ENCODE assay signal across 21 cellular contexts in the genomic region with DNA sequence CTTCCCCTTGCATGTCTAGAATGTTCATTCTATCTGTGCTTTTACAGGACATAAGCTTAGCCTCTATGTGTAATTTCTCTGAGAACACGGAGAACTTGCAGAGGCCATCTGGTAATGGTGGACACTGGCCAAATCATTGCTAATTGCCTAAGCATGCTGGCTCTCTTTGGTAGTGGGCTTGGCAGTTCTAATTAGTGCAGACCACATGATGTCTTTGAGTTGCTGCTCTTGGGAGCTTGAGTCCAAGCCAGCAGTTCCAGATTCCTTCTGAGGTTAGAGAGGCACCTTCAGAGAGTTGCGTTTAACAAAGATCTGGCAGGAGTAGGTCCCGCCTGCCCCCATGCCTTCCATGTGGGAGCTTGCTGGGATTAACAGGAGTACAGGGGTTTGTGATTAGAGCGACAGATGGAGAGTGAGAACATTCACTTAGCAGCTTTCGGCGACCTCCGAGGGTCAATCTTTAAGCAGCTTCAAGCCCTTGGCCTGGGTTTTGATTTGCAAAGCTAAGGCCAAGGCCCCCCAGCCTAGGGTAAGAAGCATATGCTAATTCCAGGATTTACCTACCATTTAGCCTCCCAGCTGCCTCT.
DNase-seq lines count a peak whose midpoint lies in the region; ATAC-seq and TF ChIP-seq lines count a peak whose summit lies in the region.
"Had no signal": no experiment of that assay in that cellular context is flagged by ENCODE, and none has a peak within 500 bp of the region (broad histone marks: within the 10 kb centered on the region; RNA-seq: fewer than 3 reads in every experiment).

No MANE protein-coding gene starts in this region.

- H3K4me3 ChIP-seq in GM23338 = no peak overlapping the region
- H3K4me3 ChIP-seq: lung, spleen had no signal

- no peaks in the 10 kb centered on the region for H4K20me1 ChIP-seq in GM23338 (replicated peaks; ENCODE audit: insufficient read depth)

- H3K36me3 Mint-ChIP-seq in GM23338 (ENCODE audit: low read depth) (peaks cover 4% of the 10 kb centered on the region; the same call in 1 of the 3 replicates), WTC11 (no peaks in the 10 kb centered on the region)
- H3K36me3 Mint-ChIP-seq: activated naive CD8-positive, alpha-beta T cell treated with anti-CD3 and anti-CD28 coated beads, Interleukin-2, amount 10 ng/mL, durations not matched to agents 7 days and 5 days; natural killer cell had no signal

- H3K27ac Mint-ChIP-seq in GM23338 (no peak overlapping the region), WTC11 (peak overlapping the region; percentile 63; the same call in 1 of the 2 replicates)
- H3K27ac Mint-ChIP-seq: activated CD8-positive, alpha-beta T cell treated with anti-CD3 and anti-CD28 coated beads for 36 hours; activated naive CD8-positive, alpha-beta T cell treated with anti-CD3 and anti-CD28 coated beads, Interleukin-2, amount 10 ng/mL, durations not matched to agents 7 days and 5 days; activated T-cell treated with anti-CD3 and anti-CD28 coated beads, Interleukin-2, amount 50 U/mL, for 72 hours; natural killer cell; progenitor cell of endocrine pancreas had no signal

- POLR2A ChIA-PET in WTC11 (lab: Charles Lee) = no interaction called here

- peak overlapping the region; percentile 80; the same call in 1 of the 2 replicates for H2AFZ ChIP-seq in GM23338

- DNase-seq in GM23338 (ENCODE audit: low spot score) = no peak
- no peak for DNase-seq in WTC11 (ENCODE audit: low spot score)
- DNase-seq in fibroblast of the conjunctiva (ENCODE audit: low read depth) = peak; percentile 9
- DNase-seq in non-pigmented ciliary epithelial cell (ENCODE audit: low read depth) = peak; percentile 5
- no peak for DNase-seq in hepatic stellate cell (ENCODE audit: low spot score)
- DNase-seq in activated effector memory CD4-positive, alpha-beta T cell treated with anti-CD3 and anti-CD28 coated beads, Interleukin-2, amount 50 U/mL, for 16 hours = no peak
- DNase-seq: activated CD8-positive, alpha-beta T cell treated with anti-CD3 and anti-CD28 coated beads for 36 hours; activated naive CD8-positive, alpha-beta T cell treated with anti-CD3 and anti-CD28 coated beads, Interleukin-2, amount 10 ng/mL, durations not matched to agents 7 days and 5 days; activated T-cell treated with anti-CD3 and anti-CD28 coated beads, Interleukin-2, amount 50 U/mL, for 72 hours; foreskin melanocyte; KG1; natural killer cell; NCI-H1092; NCI-H2107; NK-92 treated with Interleukin-12 subunit alpha and Interleukin-12 subunit beta, amount 100 ng/mL, for 24 hours; spleen had no signal

- H3K27me3 Mint-ChIP-seq in GM23338 (ENCODE audit: insufficient read depth, low read depth, poor library complexity) (peaks cover 6% of the 10 kb centered on the region), WTC11 (ENCODE audit: low read depth) (no peaks in the 10 kb centered on the region)
- H3K27me3 Mint-ChIP-seq: activated CD8-positive, alpha-beta T cell treated with anti-CD3 and anti-CD28 coated beads for 36 hours; activated naive CD8-positive, alpha-beta T cell treated with anti-CD3 and anti-CD28 coated beads, Interleukin-2, amount 10 ng/mL, durations not matched to agents 7 days and 5 days had no signal

- H3K4me1 Mint-ChIP-seq in GM23338 = peaks cover 9% of the 10 kb centered on the region; the same call in 2 of the 3 replicates
- peaks cover 13% of the 10 kb centered on the region for H3K4me1 Mint-ChIP-seq in WTC11
- H3K4me1 Mint-ChIP-seq: activated naive CD8-positive, alpha-beta T cell treated with anti-CD3 and anti-CD28 coated beads, Interleukin-2, amount 10 ng/mL, durations not matched to agents 7 days and 5 days; natural killer cell had no signal

- TF ChIP-seq CTCF in GM23338 (conservative IDR thresholded peaks at IDR 0.05; ENCODE audit: low read depth in 2 of 2) = no peak
- no peak for TF ChIP-seq CTCF in WTC11 (IDR thresholded peaks at IDR 0.05)

- no peak for ATAC-seq in GM23338
- ATAC-seq in WTC11 = peak; percentile 83
- no peak for ATAC-seq in GM19395 (IDR thresholded peaks at IDR 0.05; ENCODE audit: unreplicated experiment)
- no peak for ATAC-seq in HG03280 (IDR thresholded peaks at IDR 0.05; ENCODE audit: unreplicated experiment)
- ATAC-seq: activated CD8-positive, alpha-beta T cell treated with anti-CD3 and anti-CD28 coated beads for 36 hours; activated T-cell treated with anti-CD3 and anti-CD28 coated beads, Interleukin-2, amount 50 U/mL, for 72 hours; natural killer cell had no signal

- H3K79me2 ChIP-seq in GM23338 (replicated peaks; ENCODE audit: insufficient read depth) = no peaks in the 10 kb centered on the region

- H3K36me3 ChIP-seq in GM23338 (ENCODE audit: insufficient read depth) = no peaks in the 10 kb centered on the region
- H3K36me3 ChIP-seq: spleen had no signal

- peak overlapping the region; percentile 26; the same call in 1 of the 2 replicates for H3K4me2 ChIP-seq in GM23338

- H3K4me3 Mint-ChIP-seq in GM23338 = no peak overlapping the region
- no peak overlapping the region for H3K4me3 Mint-ChIP-seq in WTC11
- H3K4me3 Mint-ChIP-seq: activated CD8-positive, alpha-beta T cell treated with anti-CD3 and anti-CD28 coated beads for 36 hours; activated naive CD8-positive, alpha-beta T cell treated with anti-CD3 and anti-CD28 coated beads, Interleukin-2, amount 10 ng/mL, durations not matched to agents 7 days and 5 days; activated T-cell treated with anti-CD3 and anti-CD28 coated beads, Interleukin-2, amount 50 U/mL, for 72 hours; natural killer cell had no signal

- CTCF ChIA-PET in WTC11 (lab: Charles Lee) = no interaction called here

- H3K27ac ChIP-seq in GM23338 (ENCODE audit: low read depth) = no peak overlapping the region
- H3K27ac ChIP-seq: RWPE1, spleen had no signal

- no peaks in the 10 kb centered on the region for H3K27me3 ChIP-seq in GM23338 (ENCODE audit: insufficient read depth)
- H3K27me3 ChIP-seq: spleen had no signal

- no peaks in the 10 kb centered on the region; the same call in 2 of the 3 replicates for H3K9me3 Mint-ChIP-seq in GM23338
- peaks cover 5% of the 10 kb centered on the region; the same call in 1 of the 2 replicates for H3K9me3 Mint-ChIP-seq in WTC11
- H3K9me3 Mint-ChIP-seq: activated naive CD8-positive, alpha-beta T cell treated with anti-CD3 and anti-CD28 coated beads, Interleukin-2, amount 10 ng/mL, durations not matched to agents 7 days and 5 days had no signal

- peaks cover 6% of the 10 kb centered on the region; the same call in 1 of the 2 replicates for H3K9me2 ChIP-seq in GM23338 (ENCODE audit: insufficient read depth)

- no peaks in the 10 kb centered on the region for H3F3A ChIP-seq in GM23338 (replicated peaks; ENCODE audit: low read depth)

- no peaks in the 10 kb centered on the region; the same call in 1 of the 2 replicates for H3K4me1 ChIP-seq in GM23338 (ENCODE audit: insufficient read depth)
- H3K4me1 ChIP-seq: spleen had no signal

TF ChIP-seq in GM23338, 12 proteins besides CTCF, POLR2A, EP300 and RAD21 (continues in another document):
- TF ChIP-seq ZNF114 (CRISPR knock-in tag; IDR thresholded peaks at IDR 0.05) (no peak), NANOG (IDR thresholded peaks at IDR 0.05; ENCODE audit: borderline replicate concordance) (no peak)

TF ChIP-seq in WTC11, 78 proteins besides CTCF, POLR2A, EP300 and RAD21 (continues in another document):
- TF ChIP-seq SMAD3 (CRISPR knock-in tag; IDR thresholded peaks at IDR 0.05; ENCODE audit: borderline replicate concordance) = no peak
- no peak for TF ChIP-seq JAZF1 (CRISPR knock-in tag; IDR thresholded peaks at IDR 0.05)
- TF ChIP-seq, protein P1, sequence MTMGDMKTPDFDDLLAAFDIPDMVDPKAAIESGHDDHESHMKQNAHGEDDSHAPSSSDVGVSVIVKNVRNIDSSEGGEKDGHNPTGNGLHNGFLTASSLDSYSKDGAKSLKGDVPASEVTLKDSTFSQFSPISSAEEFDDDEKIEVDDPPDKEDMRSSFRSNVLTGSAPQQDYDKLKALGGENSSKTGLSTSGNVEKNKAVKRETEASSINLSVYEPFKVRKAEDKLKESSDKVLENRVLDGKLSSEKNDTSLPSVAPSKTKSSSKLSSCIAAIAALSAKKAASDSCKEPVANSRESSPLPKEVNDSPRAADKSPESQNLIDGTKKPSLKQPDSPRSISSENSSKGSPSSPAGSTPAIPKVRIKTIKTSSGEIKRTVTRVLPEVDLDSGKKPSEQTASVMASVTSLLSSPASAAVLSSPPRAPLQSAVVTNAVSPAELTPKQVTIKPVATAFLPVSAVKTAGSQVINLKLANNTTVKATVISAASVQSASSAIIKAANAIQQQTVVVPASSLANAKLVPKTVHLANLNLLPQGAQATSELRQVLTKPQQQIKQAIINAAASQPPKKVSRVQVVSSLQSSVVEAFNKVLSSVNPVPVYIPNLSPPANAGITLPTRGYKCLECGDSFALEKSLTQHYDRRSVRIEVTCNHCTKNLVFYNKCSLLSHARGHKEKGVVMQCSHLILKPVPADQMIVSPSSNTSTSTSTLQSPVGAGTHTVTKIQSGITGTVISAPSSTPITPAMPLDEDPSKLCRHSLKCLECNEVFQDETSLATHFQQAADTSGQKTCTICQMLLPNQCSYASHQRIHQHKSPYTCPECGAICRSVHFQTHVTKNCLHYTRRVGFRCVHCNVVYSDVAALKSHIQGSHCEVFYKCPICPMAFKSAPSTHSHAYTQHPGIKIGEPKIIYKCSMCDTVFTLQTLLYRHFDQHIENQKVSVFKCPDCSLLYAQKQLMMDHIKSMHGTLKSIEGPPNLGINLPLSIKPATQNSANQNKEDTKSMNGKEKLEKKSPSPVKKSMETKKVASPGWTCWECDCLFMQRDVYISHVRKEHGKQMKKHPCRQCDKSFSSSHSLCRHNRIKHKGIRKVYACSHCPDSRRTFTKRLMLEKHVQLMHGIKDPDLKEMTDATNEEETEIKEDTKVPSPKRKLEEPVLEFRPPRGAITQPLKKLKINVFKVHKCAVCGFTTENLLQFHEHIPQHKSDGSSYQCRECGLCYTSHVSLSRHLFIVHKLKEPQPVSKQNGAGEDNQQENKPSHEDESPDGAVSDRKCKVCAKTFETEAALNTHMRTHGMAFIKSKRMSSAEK (CRISPR knock-in tag; IDR thresholded peaks at IDR 0.05; ENCODE audit: borderline replicate concordance) = no peak
- no peak for TF ChIP-seq GRHL2 (CRISPR knock-in tag; IDR thresholded peaks at IDR 0.05; ENCODE audit: insufficient replicate concordance, severe bottlenecking)
- TF ChIP-seq, protein P2, sequence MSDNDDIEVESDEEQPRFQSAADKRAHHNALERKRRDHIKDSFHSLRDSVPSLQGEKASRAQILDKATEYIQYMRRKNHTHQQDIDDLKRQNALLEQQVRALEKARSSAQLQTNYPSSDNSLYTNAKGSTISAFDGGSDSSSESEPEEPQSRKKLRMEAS (CRISPR knock-in tag; IDR thresholded peaks at IDR 0.05) = no peak
- TF ChIP-seq NFE2L1 (CRISPR knock-in tag; IDR thresholded peaks at IDR 0.05) = no peak

Comparison
In these comparisons a context has a peak if more than half of its experiments do, and no peak if none do; other contexts are left out.
1. DNase-seq: peak in fibroblast of the conjunctiva (single experiment) and non-pigmented ciliary epithelial cell (single experiment); none in GM23338 (single experiment), WTC11 (single experiment), hepatic stellate cell (single experiment) and activated effector memory CD4-positive, alpha-beta T cell treated with anti-CD3 and anti-CD28 coated beads, Interleukin-2, amount 50 U/mL, for 16 hours (single experiment).